Comparison of ENCODE assay signal across 20 cellular contexts in the genomic region with DNA sequence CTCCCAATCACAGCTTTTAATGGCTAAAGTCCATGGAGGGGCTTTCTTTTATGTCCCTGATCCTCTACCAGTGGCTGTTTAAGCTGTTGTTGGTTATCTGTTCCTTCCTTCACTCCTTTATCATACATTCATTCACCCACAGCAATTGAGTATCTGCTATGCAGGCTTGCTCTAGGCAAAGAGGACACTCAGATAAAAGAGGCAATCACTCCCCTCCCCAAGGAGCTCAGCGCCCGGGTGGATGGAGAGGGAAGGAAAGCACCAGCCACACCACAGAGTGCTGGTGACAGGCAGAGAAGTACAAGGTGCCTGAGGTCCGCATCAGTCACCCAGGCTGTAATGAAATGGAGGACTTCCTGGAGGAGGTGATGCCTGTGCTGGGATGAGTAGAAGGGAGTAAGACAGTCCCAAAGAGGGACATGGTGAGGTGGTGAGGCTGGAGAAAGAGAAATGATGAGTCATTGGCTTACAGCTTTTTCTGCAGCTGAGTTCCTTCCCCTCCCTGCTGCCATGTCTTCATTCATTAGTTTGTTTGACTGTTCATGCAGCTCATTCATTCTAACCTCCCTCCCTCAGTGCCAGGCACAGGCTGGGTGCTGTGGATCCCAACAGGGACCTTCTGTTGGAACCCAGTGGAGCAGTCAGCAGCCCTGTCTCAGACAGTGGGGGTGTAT. TPM values are rescaled to one million over a fixed set of nuclear protein-coding genes. Genes with fewer than 3 reads are reported as not detected.
A peak's percentile ranks its signal among the peaks of the same experiment; 100 is the strongest.
DNase-seq lines count a peak whose midpoint lies in the region; ATAC-seq, FAIRE-seq and TF ChIP-seq lines count a peak whose summit lies in the region.
"Had no signal": no experiment of that assay in that cellular context is flagged by ENCODE, and none has a peak within 500 bp of the region (broad histone marks: within the 10 kb centered on the region; RNA-seq: fewer than 3 reads in every experiment).

No MANE protein-coding gene starts in this region.

- WGBS in small intestine, 3 donors, result 47 to 59% (median 59%) methylated on average over 3 of the region's 3 CpGs

- no peaks in the 10 kb centered on the region for H3K9me3 Mint-ChIP-seq in nephron
- H3K9me3 Mint-ChIP-seq: activated naive CD8-positive, alpha-beta T cell treated with anti-CD3 and anti-CD28 coated beads, Interleukin-2, amount 10 ng/mL, durations not matched to agents 7 days and 5 days; effector memory CD8-positive, alpha-beta T cell; natural killer cell treated with Interleukin-12 subunit alpha and Interleukin-12 subunit beta and Interleukin-15 and Interleukin-18, amount 100 ng/mL, for 72 hours had no signal

- H3K4me1 Mint-ChIP-seq in nephron, result peaks cover 58% of the 10 kb centered on the region

- H3K27me3 ChIP-seq in small intestine (ENCODE audit: control insufficient read depth in 2 of 2, insufficient read depth in 2 of 2, low read length in 2 of 2), result peaks cover 5 to 13% of the 10 kb centered on the region in 2 donors

- H3K27ac ChIP-seq in small intestine (ENCODE audit: low read depth in 1 of 2, low read length in 1 of 2), result no peak overlapping the region
- H3K27ac ChIP-seq: lower lobe of right lung, right atrium auricular region had no signal

- H3K9me3 ChIP-seq in small intestine (ENCODE audit: control insufficient read depth, low read depth), result no peaks in the 10 kb centered on the region
- H3K9me3 ChIP-seq: lower lobe of right lung, right atrium auricular region had no signal

- H3K4me3 ChIP-seq in choroid plexus epithelial cell (ENCODE audit: low read depth, low read length) (no peak overlapping the region), small intestine (ENCODE audit: low read depth in 1 of 2, low read length in 2 of 2) (no peak overlapping the region)
- H3K4me3 ChIP-seq: lower lobe of right lung, right atrium auricular region had no signal

- TF ChIP-seq CTCF in choroid plexus epithelial cell (conservative IDR thresholded peaks at IDR 0.05; ENCODE audit: low read depth, low read length) (no peak), nephron (IDR thresholded peaks at IDR 0.05; ENCODE audit: unreplicated experiment in 3 of 3) (no peak)

- FAIRE-seq in small intestine (lab: Jason Lieb, UNC), result no peak
- FAIRE-seq: frontal cortex had no signal

- no peaks in the 10 kb centered on the region for H3K36me3 ChIP-seq in small intestine (ENCODE audit: control insufficient read depth in 2 of 2, insufficient read depth in 2 of 2, low read length in 2 of 2)
- H3K36me3 ChIP-seq: lower lobe of right lung, right atrium auricular region had no signal

- in situ Hi-C loops in Caki2 (cut with HindIII; ENCODE audit: low pct_unique_long_range_greater_than_20kb, low sequenced_read_pairs), result no loop called here

- DNase-seq in Caki2 (ENCODE audit: low read depth) (peak; percentile 30), LHCN-M2 (ENCODE audit: low read depth) (peak; percentile 17), choroid plexus epithelial cell (ENCODE audit: low read depth) (peak; percentile 35), small intestine (no peak)
- DNase-seq: activated CD4-positive, alpha-beta T cell treated with anti-CD3 and anti-CD28 coated beads, Interleukin-2, amount 50 U/mL, for 4 hours; activated naive CD8-positive, alpha-beta T cell treated with anti-CD3 and anti-CD28 coated beads, Interleukin-2, amount 10 ng/mL, durations not matched to agents 7 days and 5 days; activated T-cell treated with anti-CD3 and anti-CD28 coated beads, Interleukin-2, amount 50 U/mL, for 48 hours; DMS53; effector memory CD8-positive, alpha-beta T cell; lower lobe of right lung; NCI-H2029; NCI-H524 treated with DMSO at 0.1 percent for 48 hours; stimulated activated CD4-positive, alpha-beta T cell treated with anti-CD3 and anti-CD28 coated beads, Interleukin-1b, Interleukin-23, amount 100 ng/mL, for 48 hours had no signal

- no peaks in the 10 kb centered on the region for H3K36me3 Mint-ChIP-seq in nephron (ENCODE audit: low read depth)
- H3K36me3 Mint-ChIP-seq: activated naive CD8-positive, alpha-beta T cell treated with anti-CD3 and anti-CD28 coated beads, Interleukin-2, amount 10 ng/mL, durations not matched to agents 7 days and 5 days; natural killer cell treated with Interleukin-12 subunit alpha and Interleukin-12 subunit beta and Interleukin-15 and Interleukin-18, amount 100 ng/mL, for 72 hours had no signal

- H3K4me1 ChIP-seq in small intestine (ENCODE audit: control insufficient read depth in 2 of 2, insufficient read depth in 1 of 2, low read depth in 1 of 2, low read length in 1 of 2), result no peaks in the 10 kb centered on the region
- H3K4me1 ChIP-seq: right atrium auricular region had no signal

- H3K27me3 Mint-ChIP-seq in nephron (ENCODE audit: low read depth), result peaks cover 55% of the 10 kb centered on the region

- no peak for ATAC-seq in HG02938 (IDR thresholded peaks at IDR 0.05; ENCODE audit: unreplicated experiment)
- ATAC-seq in HG02981 (IDR thresholded peaks at IDR 0.05; ENCODE audit: unreplicated experiment), result no peak
- ATAC-seq in HG02884 (IDR thresholded peaks at IDR 0.05; ENCODE audit: unreplicated experiment), result no peak
- ATAC-seq: effector memory CD8-positive, alpha-beta T cell; lower lobe of right lung; natural killer cell treated with Interleukin-12 subunit alpha and Interleukin-12 subunit beta and Interleukin-15 and Interleukin-18, amount 100 ng/mL, for 72 hours had no signal

- H3K4me3 Mint-ChIP-seq in nephron, result no peak overlapping the region
- H3K4me3 Mint-ChIP-seq: activated naive CD8-positive, alpha-beta T cell treated with anti-CD3 and anti-CD28 coated beads, Interleukin-2, amount 10 ng/mL, durations not matched to agents 7 days and 5 days; effector memory CD8-positive, alpha-beta T cell; natural killer cell treated with Interleukin-12 subunit alpha and Interleukin-12 subunit beta and Interleukin-15 and Interleukin-18, amount 100 ng/mL, for 72 hours had no signal

- peak overlapping the region in 2 of 3 experiments; percentile 24 to 44 for H3K27ac Mint-ChIP-seq in nephron
- H3K27ac Mint-ChIP-seq: activated naive CD8-positive, alpha-beta T cell treated with anti-CD3 and anti-CD28 coated beads, Interleukin-2, amount 10 ng/mL, durations not matched to agents 7 days and 5 days; effector memory CD8-positive, alpha-beta T cell; natural killer cell treated with Interleukin-12 subunit alpha and Interleukin-12 subunit beta and Interleukin-15 and Interleukin-18, amount 100 ng/mL, for 72 hours had no signal

RNA-seq across cellular contexts. Expression of gene NGFR, which starts 12.8 kb away (rescaled TPM):
- 0.91 and 5.1 TPM in 2 replicates for total RNA-seq in Caki2 (2014; rRNA removed; shearing (Covaris generic); ENCODE audit: low replicate concordance)
- total RNA-seq in LHCN-M2 (2014; rRNA removed), result 25.4 and 40.2 TPM in 2 replicates
- 54.8 TPM for polyA plus RNA-seq in LHCN-M2 (2012)
- polyA plus RNA-seq in small intestine, result 10 to 100 TPM in 1 of 3 donors, under 1 TPM in 1, not detected in 1; 0.54 to 22.8 TPM
